Comparison of ENCODE assay signal across 13 cellular contexts in the genomic region with DNA sequence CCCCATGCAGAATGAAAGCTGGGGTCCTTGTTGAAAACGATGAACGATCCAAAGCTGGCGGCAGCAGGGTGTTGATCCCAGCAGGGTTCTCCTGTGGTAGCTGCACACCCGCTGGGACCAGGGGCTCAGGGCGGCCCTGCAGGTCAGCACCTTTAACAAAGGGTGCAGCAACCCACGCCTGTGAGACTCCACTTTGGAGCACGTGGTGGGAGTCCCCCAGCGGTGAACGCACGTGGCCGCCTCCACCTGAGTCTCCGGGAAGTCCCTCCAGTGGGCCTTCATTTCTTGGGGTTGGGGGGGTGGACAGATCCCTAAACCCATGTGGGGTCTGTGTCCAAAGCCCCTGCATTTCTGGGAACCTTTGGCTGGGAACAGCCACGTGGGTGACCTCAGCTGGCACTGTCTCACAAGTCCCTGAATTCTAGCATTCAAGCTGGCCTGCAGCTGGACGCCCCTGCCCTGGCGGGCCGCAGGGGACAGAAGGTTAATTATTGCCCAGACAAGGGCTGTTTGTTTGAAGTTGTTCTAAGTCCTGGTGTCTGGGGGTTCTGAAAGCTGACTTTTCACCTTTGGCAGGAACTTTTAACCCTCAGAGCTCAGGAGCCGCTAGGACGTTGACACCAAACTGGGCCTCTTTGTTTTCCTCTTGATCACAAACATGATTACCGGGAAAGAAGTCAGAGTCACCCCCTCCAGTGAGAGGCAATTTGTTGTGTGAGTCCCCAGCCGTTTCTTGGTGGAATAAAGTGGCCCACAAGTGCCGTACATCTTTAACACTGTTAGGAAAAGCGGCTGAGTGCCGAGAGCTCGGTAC.
DNase-seq lines count a peak whose midpoint lies in the region; ATAC-seq and TF ChIP-seq lines count a peak whose summit lies in the region.
"Had no signal": no experiment of that assay in that cellular context is flagged by ENCODE, and none has a peak within 500 bp of the region (broad histone marks: within the 10 kb centered on the region; RNA-seq: fewer than 3 reads in every experiment).

No MANE protein-coding gene starts in this region.

- DNase-seq in RWPE1 (ENCODE audit: low spot score): no peak
- peak; percentile 54 for DNase-seq in foreskin melanocyte
- DNase-seq in tibial nerve (ENCODE audit: low spot score in 2 of 2): peak; percentile 25 to 56
- DNase-seq in effector memory CD4-positive, alpha-beta T cell: no peak
- no peak for DNase-seq in stimulated activated effector memory CD8-positive, alpha-beta T cell treated with anti-CD3 and anti-CD28 coated beads, Interleukin-12 subunit alpha, Interleukin-12 subunit beta, amount 100 ng/mL, for 72 hours (ENCODE audit: low spot score in 2 of 2)
- no peak for DNase-seq in T-helper 2 cell treated with Interferon-gamma antibody and Interleukin-4, amounts not matched to agents 5 μg/mL and 100 μg/mL, for 36 hours (ENCODE audit: low spot score)
- DNase-seq: GDM1; NCI-H524 treated with DMSO at 0.1 percent for 48 hours; stimulated activated CD4-positive, alpha-beta T cell treated with anti-CD3 and anti-CD28 coated beads, Interleukin-12 subunit alpha, Interleukin-12 subunit beta, amount 100 ng/mL, for 4 hours; stimulated activated naive CD4-positive, alpha-beta T cell treated with Interleukin-2 at 50 U/mL for 16 hours; T-helper 1 cell had no signal

- H3K27me3 Mint-ChIP-seq in nephron (ENCODE audit: low read depth): no peaks in the 10 kb centered on the region
- no peaks in the 10 kb centered on the region for H3K27me3 Mint-ChIP-seq in T-helper 2 cell treated with Interferon-gamma antibody and Interleukin-4, amounts not matched to agents 5 μg/mL and 100 μg/mL, for 36 hours (ENCODE audit: low read depth)

- peaks cover 11% of the 10 kb centered on the region for H3K36me3 Mint-ChIP-seq in nephron (ENCODE audit: low read depth)
- H3K36me3 Mint-ChIP-seq in stimulated activated effector memory CD8-positive, alpha-beta T cell treated with anti-CD3 and anti-CD28 coated beads, Interleukin-12 subunit alpha, Interleukin-12 subunit beta, amount 100 ng/mL, for 72 hours: no peaks in the 10 kb centered on the region
- H3K36me3 Mint-ChIP-seq in T-helper 2 cell treated with Interferon-gamma antibody and Interleukin-4, amounts not matched to agents 5 μg/mL and 100 μg/mL, for 36 hours (ENCODE audit: low read depth): no peaks in the 10 kb centered on the region

- no peak for ATAC-seq in GM18519 (IDR thresholded peaks at IDR 0.05; ENCODE audit: low FRiP score, unreplicated experiment)
- ATAC-seq in stimulated activated effector memory CD8-positive, alpha-beta T cell treated with anti-CD3 and anti-CD28 coated beads, Interleukin-12 subunit alpha, Interleukin-12 subunit beta, amount 100 ng/mL, for 72 hours: no peak

- peaks cover 35% of the 10 kb centered on the region for H3K4me1 Mint-ChIP-seq in nephron
- no peaks in the 10 kb centered on the region for H3K4me1 Mint-ChIP-seq in stimulated activated effector memory CD8-positive, alpha-beta T cell treated with anti-CD3 and anti-CD28 coated beads, Interleukin-12 subunit alpha, Interleukin-12 subunit beta, amount 100 ng/mL, for 72 hours
- H3K4me1 Mint-ChIP-seq in T-helper 2 cell treated with Interferon-gamma antibody and Interleukin-4, amounts not matched to agents 5 μg/mL and 100 μg/mL, for 36 hours (ENCODE audit: low read depth): peaks cover 11% of the 10 kb centered on the region

- TF ChIP-seq CTCF in RWPE1 (conservative IDR thresholded peaks at IDR 0.05; ENCODE audit: low read depth) (no peak), nephron (IDR thresholded peaks at IDR 0.05; ENCODE audit: unreplicated experiment in 3 of 3) (no peak), tibial nerve (IDR thresholded peaks at IDR 0.05) (no peak)

- TF ChIP-seq EP300 in tibial nerve (IDR thresholded peaks at IDR 0.05): peak in 1 of 2 donors; percentile 75

- WGBS in tibial nerve, 2 donors: 36 to 39% methylated on average over 22 to 24 of the region's 24 CpGs

- H3K9me3 Mint-ChIP-seq in nephron: peaks cover 5% of the 10 kb centered on the region
- H3K9me3 Mint-ChIP-seq in stimulated activated effector memory CD8-positive, alpha-beta T cell treated with anti-CD3 and anti-CD28 coated beads, Interleukin-12 subunit alpha, Interleukin-12 subunit beta, amount 100 ng/mL, for 72 hours: no peaks in the 10 kb centered on the region
- H3K9me3 Mint-ChIP-seq in T-helper 2 cell treated with Interferon-gamma antibody and Interleukin-4, amounts not matched to agents 5 μg/mL and 100 μg/mL, for 36 hours: no peaks in the 10 kb centered on the region

- CTCF ChIA-PET in RWPE1 (lab: Yijun Ruan, JAX): no interaction called here

- H3K36me3 ChIP-seq in tibial nerve: peaks cover 0 to under 1% (median 0%) of the 10 kb centered on the region in 3 donors
- no peaks in the 10 kb centered on the region for H3K36me3 ChIP-seq in effector memory CD4-positive, alpha-beta T cell (ENCODE audit: control insufficient read depth, insufficient read depth, low read length)

- H3K4me3 ChIP-seq in tibial nerve: no peak overlapping the region
- H3K4me3 ChIP-seq in effector memory CD4-positive, alpha-beta T cell (ENCODE audit: insufficient read depth, low read depth, low read length, poor library complexity, severe bottlenecking): no peak overlapping the region

- no peaks in the 10 kb centered on the region for H3K9me3 ChIP-seq in tibial nerve
- H3K9me3 ChIP-seq in effector memory CD4-positive, alpha-beta T cell (ENCODE audit: control insufficient read depth, low read length): no peaks in the 10 kb centered on the region

- TF ChIP-seq POLR2A in tibial nerve (IDR thresholded peaks at IDR 0.05): no peak

- H3K4me1 ChIP-seq in tibial nerve: peaks cover 0 to 67% (median 42%) of the 10 kb centered on the region in 4 donors
- H3K4me1 ChIP-seq in effector memory CD4-positive, alpha-beta T cell (ENCODE audit: control insufficient read depth, insufficient read depth, low read length, poor library complexity, severe bottlenecking): peaks cover 6% of the 10 kb centered on the region

- H3K4me3 Mint-ChIP-seq in nephron: peak overlapping the region; percentile 38 to 48 (median 47)
- H3K4me3 Mint-ChIP-seq in stimulated activated effector memory CD8-positive, alpha-beta T cell treated with anti-CD3 and anti-CD28 coated beads, Interleukin-12 subunit alpha, Interleukin-12 subunit beta, amount 100 ng/mL, for 72 hours: no peak overlapping the region
- H3K4me3 Mint-ChIP-seq in T-helper 2 cell treated with Interferon-gamma antibody and Interleukin-4, amounts not matched to agents 5 μg/mL and 100 μg/mL, for 36 hours: no peak overlapping the region

- POLR2A ChIA-PET in RWPE1 (lab: Yijun Ruan, JAX; ENCODE audit: low non-redundant PET): no interaction called here

- H3K27me3 ChIP-seq in tibial nerve: no peaks in the 10 kb centered on the region
- H3K27me3 ChIP-seq in effector memory CD4-positive, alpha-beta T cell (replicated peaks; ENCODE audit: control insufficient read depth, insufficient read depth, low read length, poor library complexity, severe bottlenecking): no peaks in the 10 kb centered on the region

- peak overlapping the region; percentile 80 to 99 (median 88) for H3K27ac Mint-ChIP-seq in nephron
- no peak overlapping the region for H3K27ac Mint-ChIP-seq in stimulated activated effector memory CD8-positive, alpha-beta T cell treated with anti-CD3 and anti-CD28 coated beads, Interleukin-12 subunit alpha, Interleukin-12 subunit beta, amount 100 ng/mL, for 72 hours
- H3K27ac Mint-ChIP-seq in T-helper 2 cell treated with Interferon-gamma antibody and Interleukin-4, amounts not matched to agents 5 μg/mL and 100 μg/mL, for 36 hours: no peak overlapping the region

- H3K27ac ChIP-seq in RWPE1: peak overlapping the region; percentile 97
- peak overlapping the region; percentile 56 to 89 (median 70) for H3K27ac ChIP-seq in tibial nerve
- no peak overlapping the region for H3K27ac ChIP-seq in effector memory CD4-positive, alpha-beta T cell (ENCODE audit: insufficient read depth, low read length, poor library complexity, severe bottlenecking)

Comparison
In these comparisons a context has a peak if more than half of its experiments do, and no peak if none do; other contexts are left out.
1. DNase-seq: peak in foreskin melanocyte (single experiment) and tibial nerve (2 of 2); none in RWPE1 (single experiment), effector memory CD4-positive, alpha-beta T cell (0 of 3), stimulated activated effector memory CD8-positive, alpha-beta T cell treated with anti-CD3 and anti-CD28 coated beads, Interleukin-12 subunit alpha, Interleukin-12 subunit beta, amount 100 ng/mL, for 72 hours (0 of 2) and T-helper 2 cell treated with Interferon-gamma antibody and Interleukin-4, amounts not matched to agents 5 μg/mL and 100 μg/mL, for 36 hours (single experiment).
2. H3K27ac Mint-ChIP-seq: peak in nephron (3 of 3); none in stimulated activated effector memory CD8-positive, alpha-beta T cell treated with anti-CD3 and anti-CD28 coated beads, Interleukin-12 subunit alpha, Interleukin-12 subunit beta, amount 100 ng/mL, for 72 hours (single experiment) and T-helper 2 cell treated with Interferon-gamma antibody and Interleukin-4, amounts not matched to agents 5 μg/mL and 100 μg/mL, for 36 hours (single experiment).
3. H3K4me3 Mint-ChIP-seq: peak in nephron (3 of 3); none in stimulated activated effector memory CD8-positive, alpha-beta T cell treated with anti-CD3 and anti-CD28 coated beads, Interleukin-12 subunit alpha, Interleukin-12 subunit beta, amount 100 ng/mL, for 72 hours (single experiment) and T-helper 2 cell treated with Interferon-gamma antibody and Interleukin-4, amounts not matched to agents 5 μg/mL and 100 μg/mL, for 36 hours (single experiment).